9 cellular contexts compared by ENCODE assay signal in genomic region chr4:149999485-150000074, GRCh38.
A peak's percentile ranks its signal among the peaks of the same experiment; 100 is the strongest.
DNase-seq lines count a peak whose midpoint lies in the region; ATAC-seq and TF ChIP-seq lines count a peak whose summit lies in the region.
"Had no signal": no experiment of that assay in that cellular context is flagged by ENCODE, and none has a peak within 500 bp of the region (broad histone marks: within the 10 kb centered on the region; RNA-seq: fewer than 3 reads in every experiment).

No MANE protein-coding gene starts in this region.

- no peak for TF ChIP-seq POLR2A in sigmoid colon (IDR thresholded peaks at IDR 0.05)

- WGBS in sigmoid colon, 2 donors: 9 to 34% methylated on average over 3 of the region's 3 CpGs

- intact Hi-C loops in left cardiac atrium (cut with DNase I) (loop anchor here (2.0 to 5.0 kb wide), 3 partner anchors 243 to 868 kb away; no protein-coding TSS in a partner anchor), sigmoid colon (cut with DNase I) (loop anchor here (1.0 to 5.0 kb wide), 4 partner anchors 78 to 583 kb away; partner anchors contain the start of genes DCLK2 and MAB21L2)

- peak; percentile 52 for ATAC-seq in GM18502 (IDR thresholded peaks at IDR 0.05; ENCODE audit: poor library complexity, unreplicated experiment)
- ATAC-seq in left cardiac atrium: peak; percentile 55 to 69
- no peak for ATAC-seq in GM19328 (IDR thresholded peaks at IDR 0.05; ENCODE audit: unreplicated experiment)
- no peak for ATAC-seq in GM21526 (IDR thresholded peaks at IDR 0.05; ENCODE audit: low FRiP score, unreplicated experiment)

- no peak for TF ChIP-seq EP300 in sigmoid colon (IDR thresholded peaks at IDR 0.05)

- H3K27ac ChIP-seq in VCaP: no peak overlapping the region
- no peak overlapping the region for H3K27ac ChIP-seq in sigmoid colon
- H3K27ac ChIP-seq: epithelial cell of prostate had no signal

- H3K27me3 ChIP-seq in sigmoid colon: no peaks in the 10 kb centered on the region

- H3K36me3 ChIP-seq in sigmoid colon: no peaks in the 10 kb centered on the region

- H3K4me1 ChIP-seq in sigmoid colon: peaks cover 0 to 46% (median 35%) of the 10 kb centered on the region in 4 donors

- in situ Hi-C loops in ACHN (cut with HindIII; ENCODE audit: low pct_ligation_motif_present, low pct_unique_long_range_greater_than_20kb, low sequenced_read_pairs): loop anchor here (25.0 kb wide), 1 partner anchor 213 kb away; no protein-coding TSS in a partner anchor

- DNase-seq in ACHN (peak; percentile 58), NCI-H146 (lab: John Stamatoyannopoulos, UW) (peak; percentile 49), left cardiac atrium (peak; percentile 25), sigmoid colon (peak; percentile 71)

- H3K9me3 ChIP-seq in sigmoid colon: no peaks in the 10 kb centered on the region

- TF ChIP-seq CTCF in VCaP (conservative IDR thresholded peaks at IDR 0.05) (peak; percentile 92), sigmoid colon (IDR thresholded peaks at IDR 0.05) (peak; percentile 57 to 75 (median 65))

- H3K4me3 ChIP-seq in sigmoid colon: no peak overlapping the region

Comparison
In these comparisons a context has a peak if more than half of its experiments do, and no peak if none do; other contexts are left out.
1. ATAC-seq: peak in GM18502 (single experiment) and left cardiac atrium (2 of 2); none in GM19328 (single experiment) and GM21526 (single experiment).
2. Peak in every context shown above with its lines, with median percentiles within 50 percentile points of each other: DNase-seq.